ENCODE assay signal across 8 cellular contexts in genomic region chr2:38465789-38466127, GRCh38.
DNase-seq lines count a peak whose midpoint lies in the region; ATAC-seq and TF ChIP-seq lines count a peak whose summit lies in the region.

No MANE protein-coding gene starts in this region.

- H2AK5ac ChIP-seq in mesenchymal stem cell (ENCODE audit: low read length, severe bottlenecking) = no peak overlapping the region

- no peak overlapping the region for H2BK15ac ChIP-seq in mesenchymal stem cell (ENCODE audit: low read depth, poor library complexity, severe bottlenecking)

- no peak overlapping the region for H2BK120ac ChIP-seq in mesenchymal stem cell (ENCODE audit: low read depth, low read length)

- H4K91ac ChIP-seq in mesenchymal stem cell (ENCODE audit: low read length) = no peak overlapping the region

- H3K79me1 ChIP-seq in mesenchymal stem cell (replicated peaks; ENCODE audit: low read length, poor library complexity, severe bottlenecking) = no peaks in the 10 kb centered on the region

- H3K27ac ChIP-seq in mesenchymal stem cell (ENCODE audit: low read length, poor library complexity, severe bottlenecking) = no peak overlapping the region

- H3K4me3 ChIP-seq in BE2C (ENCODE audit: low read depth, low read length) = no peak overlapping the region
- H3K4me3 ChIP-seq in mesenchymal stem cell (ENCODE audit: insufficient read depth in 1 of 2, low read depth in 1 of 2, low read length in 2 of 2) = no peak overlapping the region

- no peaks in the 10 kb centered on the region for H3K36me3 ChIP-seq in BE2C
- H3K36me3 ChIP-seq in mesenchymal stem cell (ENCODE audit: control insufficient read depth in 1 of 2, insufficient read depth in 2 of 2, low read depth in 1 of 2, low read length in 2 of 2) = no peaks in the 10 kb centered on the region

- peak; percentile 57 for TF ChIP-seq CTCF in BE2C (IDR thresholded peaks at IDR 0.05; ENCODE audit: low read depth, low read length)
- TF ChIP-seq CTCF in GM13977 (IDR thresholded peaks at IDR 0.05; ENCODE audit: extremely low read depth, insufficient read depth, missing control alignments) = peak; percentile 69

- no peak overlapping the region for H3K18ac ChIP-seq in mesenchymal stem cell (ENCODE audit: low read depth in 1 of 2, low read length in 2 of 2)

- no peak overlapping the region for H3K9ac ChIP-seq in mesenchymal stem cell (ENCODE audit: low read length)

- H3K4ac ChIP-seq in mesenchymal stem cell (ENCODE audit: low read depth in 1 of 2, low read length in 2 of 2) = no peak overlapping the region

- no peak for ATAC-seq in HG03442 (IDR thresholded peaks at IDR 0.05; ENCODE audit: unreplicated experiment)

- peak overlapping the region in 1 of 2 experiments; percentile 35 for H3K14ac ChIP-seq in mesenchymal stem cell (ENCODE audit: low read length in 2 of 2)

- H2AFZ ChIP-seq in mesenchymal stem cell (ENCODE audit: low read depth, low read length) = no peak overlapping the region

- H3K4me2 ChIP-seq in mesenchymal stem cell (ENCODE audit: low read length, poor library complexity, severe bottlenecking) = no peak overlapping the region

- WGBS in mesenchymal stem cell = 62% methylated on average over 2 of the region's 4 CpGs

- in situ Hi-C loops in GM13977 (cut with MboI; ENCODE audit: low pct_unique_long_range_greater_than_20kb, low sequenced_read_pairs, unreplicated experiment) = no loop called here

- H3K4me1 ChIP-seq in BE2C (no peaks in the 10 kb centered on the region), mesenchymal stem cell (ENCODE audit: control insufficient read depth, insufficient read depth, low read depth, low read length) (peaks cover 4% of the 10 kb centered on the region)

- H3K23ac ChIP-seq in mesenchymal stem cell (ENCODE audit: low read length in 2 of 2) = no peak overlapping the region

- H3K9me3 ChIP-seq in BE2C = no peaks in the 10 kb centered on the region
- no peaks in the 10 kb centered on the region for H3K9me3 ChIP-seq in mesenchymal stem cell (ENCODE audit: control insufficient read depth, low read length)

- no peak overlapping the region for H2BK5ac ChIP-seq in mesenchymal stem cell (ENCODE audit: low read depth, low read length, poor library complexity, severe bottlenecking)

- no peak overlapping the region for H4K8ac ChIP-seq in mesenchymal stem cell (ENCODE audit: low read length)

- H3K27me3 ChIP-seq in BE2C (no peaks in the 10 kb centered on the region), mesenchymal stem cell (ENCODE audit: control insufficient read depth in 1 of 2, insufficient read depth in 1 of 2, low read length in 2 of 2) (peaks cover 12 to 57% of the 10 kb centered on the region in 2 experiments)

- no peak overlapping the region for H2BK12ac ChIP-seq in mesenchymal stem cell (ENCODE audit: low read length in 2 of 2)

- DNase-seq in BE2C (peak; percentile 41), GM13977 (ENCODE audit: low spot score) (peak; percentile 66), NCI-H1694 treated with DMSO at 0.1 percent for 48 hours (lab: John Stamatoyannopoulos, UW) (peak; percentile 18), cerebellar cortex (ENCODE audit: low spot score) (peak; percentile 34), mesenchymal stem cell (peak; percentile 37), retina (no peak), NCI-H1048 (lab: John Stamatoyannopoulos, UW) (no peak)

Comparison
In these comparisons a context has a peak if more than half of its experiments do, and no peak if none do; other contexts are left out.
1. DNase-seq: peak in BE2C (single experiment), GM13977 (single experiment), NCI-H1694 treated with DMSO at 0.1 percent for 48 hours (single experiment), cerebellar cortex (single experiment) and mesenchymal stem cell (single experiment); none in retina (single experiment) and NCI-H1048 (single experiment).